Comparison of ENCODE assay signal across 18 cellular contexts in the genomic region with DNA sequence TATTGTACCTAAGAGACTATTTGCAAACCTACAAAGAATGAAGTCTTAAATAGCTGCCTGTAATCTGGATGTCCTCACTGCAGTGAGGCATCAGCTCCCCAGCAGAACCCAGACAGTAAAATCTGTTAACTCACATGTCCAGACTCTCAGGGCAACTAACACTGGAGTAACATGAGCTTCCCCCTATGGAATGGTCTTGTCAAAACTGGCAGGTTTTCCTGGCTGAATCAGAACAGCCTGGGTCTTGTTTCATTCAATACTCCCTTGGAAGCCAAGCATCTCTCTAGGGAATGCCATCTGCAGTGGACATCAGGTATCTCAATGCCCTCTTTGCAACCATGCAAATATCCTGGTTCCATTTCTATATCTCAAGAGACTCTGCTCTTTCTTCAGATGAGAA. TPM values are rescaled to one million over a fixed set of nuclear protein-coding genes. Genes with fewer than 3 reads are reported as not detected.
DNase-seq lines count a peak whose midpoint lies in the region; ATAC-seq, FAIRE-seq and TF ChIP-seq lines count a peak whose summit lies in the region.
"Had no signal": no experiment of that assay in that cellular context is flagged by ENCODE, and none has a peak within 500 bp of the region (broad histone marks: within the 10 kb centered on the region; RNA-seq: fewer than 3 reads in every experiment).

No MANE protein-coding gene starts in this region.

- no peaks in the 10 kb centered on the region for H3K36me3 ChIP-seq in bronchial epithelial cell (ENCODE audit: control insufficient read depth, insufficient read depth, low read length)
- no peaks in the 10 kb centered on the region for H3K36me3 ChIP-seq in vagina
- H3K36me3 ChIP-seq in CD8-positive, alpha-beta T cell (ENCODE audit: insufficient read depth, low read length), result no peaks in the 10 kb centered on the region
- H3K36me3 ChIP-seq: heart left ventricle, right lobe of liver had no signal

- H3K27me3 Mint-ChIP-seq in nephron (ENCODE audit: low read depth), result no peaks in the 10 kb centered on the region
- no peaks in the 10 kb centered on the region for H3K27me3 Mint-ChIP-seq in CD8-positive, alpha-beta T cell (ENCODE audit: low read depth)
- H3K27me3 Mint-ChIP-seq: naive thymus-derived CD4-positive, alpha-beta T cell had no signal

- H3K9me3 Mint-ChIP-seq in nephron, result no peaks in the 10 kb centered on the region
- no peaks in the 10 kb centered on the region for H3K9me3 Mint-ChIP-seq in CD8-positive, alpha-beta T cell
- H3K9me3 Mint-ChIP-seq: naive thymus-derived CD4-positive, alpha-beta T cell had no signal

- peaks cover 7% of the 10 kb centered on the region for H3K4me1 Mint-ChIP-seq in nephron
- peaks cover 7% of the 10 kb centered on the region for H3K4me1 Mint-ChIP-seq in CD8-positive, alpha-beta T cell (ENCODE audit: low read depth)

- H3K27me3 ChIP-seq in bronchial epithelial cell (ENCODE audit: control insufficient read depth, insufficient read depth, low read length) (no peaks in the 10 kb centered on the region), vagina (no peaks in the 10 kb centered on the region)
- no peaks in the 10 kb centered on the region for H3K27me3 ChIP-seq in CD8-positive, alpha-beta T cell (ENCODE audit: insufficient read depth, low read length)
- H3K27me3 ChIP-seq: heart left ventricle, right lobe of liver had no signal

- peaks cover 9% of the 10 kb centered on the region for H3K36me3 Mint-ChIP-seq in nephron (ENCODE audit: low read depth)
- H3K36me3 Mint-ChIP-seq in CD8-positive, alpha-beta T cell, result no peaks in the 10 kb centered on the region

- no peak for FAIRE-seq in bronchial epithelial cell (lab: Jason Lieb, UNC)
- FAIRE-seq: GM19239 had no signal

- DNase-seq in GM03348 (ENCODE audit: low spot score) (peak; percentile 48), NCI-H2171 treated with DMSO at 0.1 percent for 48 hours (lab: John Stamatoyannopoulos, UW) (peak; percentile 95), bronchial epithelial cell (ENCODE audit: low read depth) (peak; percentile 62), vagina (ENCODE audit: extremely low spot score in 2 of 2) (no peak), hippocampal formation (lab: John Stamatoyannopoulos, UW) (no peak)
- DNase-seq in CD8-positive, alpha-beta T cell, result no peak
- DNase-seq: activated CD4-positive, alpha-beta T cell treated with anti-CD3 and anti-CD28 coated beads for 1 hour; heart left ventricle; Kasumi-1; left colon; naive thymus-derived CD4-positive, alpha-beta T cell; NCI-H187 treated with DMSO at 0.1 percent for 48 hours; right lobe of liver; stimulated activated naive CD8-positive, alpha-beta T cell treated with anti-CD3 and anti-CD28 coated beads, Interleukin-15, Interleukin-2, amounts not matched to agents 100 U/mL and 50 U/mL, for 24 hours; T-helper 1 cell had no signal

- CTCF ChIA-PET in CD8-positive, alpha-beta T cell (lab: Charles Lee), result interaction anchor here (1.2 kb wide), 1 partner anchor 9 kb away, joined by 3 read pairs; no protein-coding TSS in a partner anchor

- TF ChIP-seq CTCF in bronchial epithelial cell (IDR thresholded peaks at IDR 0.05; ENCODE audit: insufficient read depth, low read length, severe bottlenecking) (no peak), nephron (IDR thresholded peaks at IDR 0.05; ENCODE audit: unreplicated experiment in 3 of 3) (no peak), vagina (IDR thresholded peaks at IDR 0.05) (no peak)
- TF ChIP-seq CTCF in CD8-positive, alpha-beta T cell (IDR thresholded peaks at IDR 0.05), result no peak

- H3K27ac ChIP-seq in vagina, result no peak overlapping the region
- no peak overlapping the region for H3K27ac ChIP-seq in CD8-positive, alpha-beta T cell (ENCODE audit: low read depth, low read length)
- H3K27ac ChIP-seq: heart left ventricle, right lobe of liver had no signal

- H3K4me1 ChIP-seq in vagina, result peaks cover 24% of the 10 kb centered on the region
- no peaks in the 10 kb centered on the region for H3K4me1 ChIP-seq in CD8-positive, alpha-beta T cell (ENCODE audit: insufficient read depth, low read length)

- H3K4me3 Mint-ChIP-seq in nephron, result no peak overlapping the region
- H3K4me3 Mint-ChIP-seq in CD8-positive, alpha-beta T cell, result no peak overlapping the region
- H3K4me3 Mint-ChIP-seq: naive thymus-derived CD4-positive, alpha-beta T cell had no signal

- no peak for ATAC-seq in GM21360 (IDR thresholded peaks at IDR 0.05; ENCODE audit: unreplicated experiment)
- no peak for ATAC-seq in CD8-positive, alpha-beta T cell
- ATAC-seq: left colon; naive thymus-derived CD4-positive, alpha-beta T cell; right lobe of liver; stimulated activated naive CD8-positive, alpha-beta T cell treated with anti-CD3 and anti-CD28 coated beads, Interleukin-15, Interleukin-2, amounts not matched to agents 100 U/mL and 50 U/mL, for 24 hours had no signal

- POLR2A ChIA-PET in CD8-positive, alpha-beta T cell (lab: Charles Lee), result interaction anchor here (0.8 kb wide), 1 partner anchor 10 kb away, joined by 3 read pairs; no protein-coding TSS in a partner anchor

- no peak for TF ChIP-seq POLR2A in vagina (IDR thresholded peaks at IDR 0.05)

- no peaks in the 10 kb centered on the region for H3K9me3 ChIP-seq in vagina
- H3K9me3 ChIP-seq in CD8-positive, alpha-beta T cell (ENCODE audit: low read length), result no peaks in the 10 kb centered on the region
- H3K9me3 ChIP-seq: heart left ventricle, right lobe of liver had no signal

- peak overlapping the region; percentile 44 to 48 (median 48) for H3K27ac Mint-ChIP-seq in nephron
- H3K27ac Mint-ChIP-seq in CD8-positive, alpha-beta T cell, result no peak overlapping the region
- H3K27ac Mint-ChIP-seq: naive thymus-derived CD4-positive, alpha-beta T cell had no signal

- intact Hi-C loops in vagina (cut with DNase I), result no loop called here
- intact Hi-C loops in CD8-positive, alpha-beta T cell (cut with DNase I, micrococcal nuclease), result no loop called here

- H3K4me3 ChIP-seq in bronchial epithelial cell (ENCODE audit: low read depth, low read length) (no peak overlapping the region), vagina (no peak overlapping the region)
- no peak overlapping the region for H3K4me3 ChIP-seq in CD8-positive, alpha-beta T cell (ENCODE audit: low read depth, low read length)
- H3K4me3 ChIP-seq: heart left ventricle, right lobe of liver had no signal

RNA-seq across cellular contexts. Expression of a gene that starts 24.4 kb away (rescaled TPM):
- total RNA-seq in bronchial epithelial cell (12.6 and 17.4 TPM in 2 replicates), vagina (18.2 TPM)
- 1 to 10 TPM; 4.8 to 5.6 TPM for total RNA-seq in CD8-positive, alpha-beta T cell

Comparison
In these comparisons a context has a peak if more than half of its experiments do, and no peak if none do; other contexts are left out.
1. DNase-seq: peak in GM03348 (single experiment), NCI-H2171 treated with DMSO at 0.1 percent for 48 hours (single experiment) and bronchial epithelial cell (single experiment); none in vagina (0 of 2), hippocampal formation (0 of 2) and CD8-positive, alpha-beta T cell (0 of 7).